In genomic region chr16:11405331-11406176, GRCh38 we compare ENCODE assay signal across 8 cellular contexts.
DNase-seq lines count a peak whose midpoint lies in the region; ATAC-seq and TF ChIP-seq lines count a peak whose summit lies in the region.

No MANE protein-coding gene starts in this region.

- H3K27me3 ChIP-seq in colonic mucosa (no peaks in the 10 kb centered on the region), trophoblast cell (ENCODE audit: insufficient read depth, low read length) (no peaks in the 10 kb centered on the region)

- no peak overlapping the region for H2BK5ac ChIP-seq in trophoblast cell (ENCODE audit: low read depth, low read length, poor library complexity)

- no peak overlapping the region for H3K4me2 ChIP-seq in trophoblast cell (ENCODE audit: low read length)

- no peak for ATAC-seq in HG03432 (IDR thresholded peaks at IDR 0.05; ENCODE audit: unreplicated experiment)
- ATAC-seq in HG03439 (IDR thresholded peaks at IDR 0.05; ENCODE audit: unreplicated experiment) = no peak
- no peak for ATAC-seq in GM21381 (IDR thresholded peaks at IDR 0.05; ENCODE audit: unreplicated experiment)

- H3K4ac ChIP-seq in trophoblast cell (ENCODE audit: low read depth, low read length) = no peak overlapping the region

- H3K9ac ChIP-seq in colonic mucosa (ENCODE audit: low read depth in 2 of 2, low read length in 2 of 2) = no peak overlapping the region
- H3K9ac ChIP-seq in trophoblast cell (ENCODE audit: low read length) = no peak overlapping the region

- H2AK5ac ChIP-seq in trophoblast cell (ENCODE audit: low read length) = no peak overlapping the region

- H3K4me1 ChIP-seq in colonic mucosa (no peaks in the 10 kb centered on the region), trophoblast cell (ENCODE audit: control insufficient read depth in 1 of 2, insufficient read depth in 2 of 2, low read length in 2 of 2) (no peaks in the 10 kb centered on the region)

- no peak overlapping the region for H3K4me3 ChIP-seq in colonic mucosa
- no peak overlapping the region for H3K4me3 ChIP-seq in trophoblast cell (ENCODE audit: low read depth, low read length)

- no peak overlapping the region for H3K27ac ChIP-seq in VCaP
- H3K27ac ChIP-seq in colonic mucosa = no peak overlapping the region
- H3K27ac ChIP-seq in trophoblast cell (ENCODE audit: low read depth, low read length) = no peak overlapping the region

- H3K9me3 ChIP-seq in colonic mucosa (no peaks in the 10 kb centered on the region), trophoblast cell (ENCODE audit: insufficient read depth, low read depth, low read length) (peaks cover 2% of the 10 kb centered on the region)

- no peaks in the 10 kb centered on the region for H3K36me3 ChIP-seq in colonic mucosa
- no peaks in the 10 kb centered on the region for H3K36me3 ChIP-seq in trophoblast cell (ENCODE audit: control insufficient read depth in 1 of 2, insufficient read depth in 2 of 2, low read length in 2 of 2)

- no peaks in the 10 kb centered on the region for H3K79me2 ChIP-seq in trophoblast cell (ENCODE audit: control insufficient read depth, insufficient read depth, low read length, poor library complexity)

- no peak overlapping the region for H3K14ac ChIP-seq in trophoblast cell (ENCODE audit: low read length)

- peak; percentile 62 for TF ChIP-seq CTCF in VCaP (conservative IDR thresholded peaks at IDR 0.05)
- peak; percentile 42 for TF ChIP-seq CTCF in colonic mucosa (IDR thresholded peaks at IDR 0.05)

- TF ChIP-seq EP300 in Ishikawa (IDR thresholded peaks at IDR 0.05; ENCODE audit: borderline replicate concordance) = no peak

- H2AFZ ChIP-seq in trophoblast cell (ENCODE audit: insufficient read depth, low read length, poor library complexity) = no peak overlapping the region

- H3K79me1 ChIP-seq in trophoblast cell (ENCODE audit: low read length) = no peaks in the 10 kb centered on the region

- peak; percentile 54 for TF ChIP-seq RAD21 in Ishikawa (IDR thresholded peaks at IDR 0.05; ENCODE audit: low read depth)

- intact Hi-C loops in colonic mucosa (cut with DNase I) = loop anchor here (2.0 to 5.0 kb wide), 2 partner anchors 127 to 235 kb away; no protein-coding TSS in a partner anchor

- H4K12ac ChIP-seq in trophoblast cell (ENCODE audit: low read depth, low read length) = no peak overlapping the region

- H4K91ac ChIP-seq in trophoblast cell (ENCODE audit: low read depth, low read length) = no peak overlapping the region

- no peak overlapping the region for H3K23ac ChIP-seq in trophoblast cell (ENCODE audit: low read length)

- no CpG with 5 or more reads among the region's 11 CpGs for WGBS in trophoblast cell (ENCODE audit: extremely low coverage, insufficient coverage, insufficient read length)

- H3K18ac ChIP-seq in trophoblast cell (ENCODE audit: low read length) = no peak overlapping the region

- no peak overlapping the region for H2BK12ac ChIP-seq in trophoblast cell (ENCODE audit: low read length)

- DNase-seq in COLO829 (ENCODE audit: low spot score) (peak; percentile 62), colonic mucosa (peak; percentile 46), trophoblast cell (peak; percentile 45 to 68)

- no peak overlapping the region for H2BK120ac ChIP-seq in trophoblast cell (ENCODE audit: insufficient read depth, low read length, poor library complexity)

- no peak overlapping the region for H4K8ac ChIP-seq in trophoblast cell (ENCODE audit: low read depth, low read length)

TF ChIP-seq in Ishikawa, 13 proteins besides CTCF, POLR2A, EP300 and RAD21:
- TF ChIP-seq YY1 (IDR thresholded peaks at IDR 0.05; ENCODE audit: low read depth) = no peak
- no peak for TF ChIP-seq TEAD4 (IDR thresholded peaks at IDR 0.05)
- TF ChIP-seq FOXM1 (IDR thresholded peaks at IDR 0.05; ENCODE audit: borderline replicate concordance, low read depth) = no peak
- TF ChIP-seq EGR1 (IDR thresholded peaks at IDR 0.05) = no peak
TF ChIP-seq in Ishikawa: peak in this region for 0.
